Comparison of ENCODE assay signal across 23 cellular contexts in the genomic region with DNA sequence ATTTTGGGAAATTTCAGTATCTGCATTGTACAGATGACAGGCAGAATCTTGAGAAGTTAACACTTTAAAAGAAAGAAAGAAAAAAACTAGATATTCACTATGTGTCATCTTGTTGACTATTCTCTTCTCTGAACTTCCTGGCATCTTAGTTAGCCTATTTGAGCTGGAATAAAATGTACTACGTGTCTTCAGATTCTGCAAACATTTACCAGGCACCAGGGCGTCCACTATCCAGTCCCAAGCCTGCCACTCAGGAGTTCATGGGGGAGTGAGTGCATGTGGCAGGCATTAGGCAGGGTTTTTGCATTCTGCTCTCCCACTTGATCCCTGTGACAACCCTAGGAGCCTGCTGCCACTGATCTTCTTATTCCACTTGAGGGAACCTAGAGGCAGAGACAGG. TPM values are rescaled to one million over a fixed set of nuclear protein-coding genes. Genes with fewer than 3 reads are reported as not detected.
DNase-seq lines count a peak whose midpoint lies in the region; ATAC-seq and TF ChIP-seq lines count a peak whose summit lies in the region.
"Had no signal": no experiment of that assay in that cellular context is flagged by ENCODE, and none has a peak within 500 bp of the region (broad histone marks: within the 10 kb centered on the region; RNA-seq: fewer than 3 reads in every experiment).

No MANE protein-coding gene starts in this region.

- no peaks in the 10 kb centered on the region for H3K27me3 ChIP-seq in esophagus (ENCODE audit: control insufficient read depth in 1 of 2, insufficient read depth in 2 of 2, low read length in 2 of 2)
- no peaks in the 10 kb centered on the region for H3K27me3 ChIP-seq in right cardiac atrium (ENCODE audit: control insufficient read depth, insufficient read depth)
- no peaks in the 10 kb centered on the region for H3K27me3 ChIP-seq in osteoblast (ENCODE audit: insufficient read depth, low read length)
- H3K27me3 ChIP-seq in upper lobe of left lung = no peaks in the 10 kb centered on the region
- H3K27me3 ChIP-seq: adrenal gland, colonic mucosa, spleen had no signal

- intact Hi-C loops in right cardiac atrium (cut with DNase I) = no loop called here

- in situ Hi-C loops in GM13976 (cut with MboI; ENCODE audit: low sequenced_read_pairs, unreplicated experiment) = no loop called here

- ATAC-seq in right cardiac atrium (no peak), upper lobe of left lung (ENCODE audit: low FRiP score in 2 of 2) (no peak)
- ATAC-seq: HCT116 had no signal

- H3K4me2 ChIP-seq in osteoblast (ENCODE audit: insufficient read depth, low read length) = no peak overlapping the region

- H3K4me3 ChIP-seq in esophagus (ENCODE audit: low read depth in 1 of 2, low read length in 2 of 2) (no peak overlapping the region), right cardiac atrium (ENCODE audit: low read length) (no peak overlapping the region), osteoblast (ENCODE audit: insufficient read depth, low read length) (no peak overlapping the region), upper lobe of left lung (no peak overlapping the region)
- H3K4me3 ChIP-seq: adrenal gland, colonic mucosa, spleen had no signal

- 63 to 64% methylated on average over 2 of the region's 2 CpGs for WGBS in esophagus, 2 donors
- WGBS in right cardiac atrium = 45% methylated on average over 2 of the region's 2 CpGs
- 51 to 53% methylated on average over 2 of the region's 2 CpGs for WGBS in upper lobe of left lung, 2 donors

- TF ChIP-seq CTCF in osteoblast (IDR thresholded peaks at IDR 0.05; ENCODE audit: extremely low read depth, low read depth, low read length) (no peak), upper lobe of left lung (IDR thresholded peaks at IDR 0.05) (no peak), GM13976 (IDR thresholded peaks at IDR 0.05; ENCODE audit: borderline replicate concordance, control extremely low read depth, extremely low read depth, insufficient read depth, missing control alignments) (no peak)

- no peak for TF ChIP-seq POLR2A in upper lobe of left lung (IDR thresholded peaks at IDR 0.05)

- peaks cover 79% of the 10 kb centered on the region for H4K20me1 ChIP-seq in osteoblast (ENCODE audit: insufficient read depth, low read length)

- peaks cover 87% of the 10 kb centered on the region for H3K79me2 ChIP-seq in osteoblast (ENCODE audit: insufficient read depth, low read length)

- H3K36me3 ChIP-seq in esophagus (ENCODE audit: control insufficient read depth in 2 of 2, insufficient read depth in 2 of 2, low read length in 1 of 2) (peaks cover 0 to 2% of the 10 kb centered on the region in 2 donors), osteoblast (ENCODE audit: insufficient read depth, low read length) (peaks cover 81% of the 10 kb centered on the region), upper lobe of left lung (peaks cover 0 to 67% (median 1%) of the 10 kb centered on the region in 4 donors)
- H3K36me3 ChIP-seq: colonic mucosa had no signal

- TF ChIP-seq EP300 in upper lobe of left lung (IDR thresholded peaks at IDR 0.05) = no peak

- H3K4me1 ChIP-seq in esophagus (ENCODE audit: control insufficient read depth in 2 of 2, insufficient read depth in 2 of 2, low read length in 1 of 2) = peaks cover 9 to 10% of the 10 kb centered on the region in 2 donors
- peaks cover 54% of the 10 kb centered on the region for H3K4me1 ChIP-seq in right cardiac atrium (ENCODE audit: control insufficient read depth, insufficient read depth, low read length)
- H3K4me1 ChIP-seq in osteoblast (ENCODE audit: insufficient read depth, low read length) = peaks cover 8% of the 10 kb centered on the region
- peaks cover 83 to 89% (median 85%) of the 10 kb centered on the region in 4 donors for H3K4me1 ChIP-seq in upper lobe of left lung
- H3K4me1 ChIP-seq: colonic mucosa had no signal

- H2AFZ ChIP-seq in osteoblast (ENCODE audit: low read length) = no peak overlapping the region

- DNase-seq in right cardiac atrium = no peak
- DNase-seq in osteoblast (ENCODE audit: insufficient read length, low spot score, missing footprints) = no peak
- no peak for DNase-seq in upper lobe of left lung
- DNase-seq in NCI-H2029 treated with DMSO at 0.1 percent for 48 hours (lab: John Stamatoyannopoulos, UW) = no peak
- no peak for DNase-seq in GM13976 (ENCODE audit: low spot score)
- DNase-seq in NCI-H2171 (lab: John Stamatoyannopoulos, UW) = no peak
- DNase-seq: activated CD4-positive, alpha-beta T cell treated with anti-CD3 and anti-CD28 coated beads, Interleukin-2, amount 10 ng/mL, durations not matched to agents 24 days and 14 days; activated naive CD4-positive, alpha-beta T cell; activated T-cell treated with anti-CD3 and anti-CD28 coated beads, Interleukin-2, amount 50 U/mL, for 48 hours; adrenal gland; colonic mucosa; midbrain; NCI-H1092; NCI-H187 treated with DMSO at 0.1 percent for 48 hours; NCI-H345; NCI-H774; spleen; stimulated activated CD4-positive, alpha-beta T cell treated with anti-CD3 and anti-CD28 coated beads, Interleukin-4, amount 100 ng/mL, for 4 hours; stimulated activated naive CD4-positive, alpha-beta T cell had no signal

- H3K9me3 ChIP-seq in esophagus (ENCODE audit: control insufficient read depth in 2 of 2, insufficient read depth in 1 of 2, low read depth in 1 of 2, low read length in 1 of 2) = no peaks in the 10 kb centered on the region
- no peaks in the 10 kb centered on the region for H3K9me3 ChIP-seq in right cardiac atrium (ENCODE audit: control insufficient read depth, low read length)
- no peaks in the 10 kb centered on the region for H3K9me3 ChIP-seq in osteoblast (ENCODE audit: low read depth, low read length)
- H3K9me3 ChIP-seq in upper lobe of left lung = no peaks in the 10 kb centered on the region
- H3K9me3 ChIP-seq: adrenal gland, colonic mucosa, spleen had no signal

- H3K27ac ChIP-seq in esophagus (ENCODE audit: low read depth in 2 of 2, low read length in 1 of 2) (peak overlapping the region; percentile 0 to 73), right cardiac atrium (ENCODE audit: low read length) (peak overlapping the region; percentile 93), osteoblast (ENCODE audit: low read depth, low read length) (peak overlapping the region; percentile 19), upper lobe of left lung (peak overlapping the region; percentile 34 to 73 (median 61))
- H3K27ac ChIP-seq: colonic mucosa, VCaP had no signal

RNA-seq across cellular contexts. Expression of a gene that starts 25.0 kb away (rescaled TPM):
- polyA plus RNA-seq in esophagus (10 to 100 TPM in 1 of 2 donors, 1 to 10 TPM in 1; 8.9 to 24.7 TPM), right cardiac atrium (412 TPM)
- total RNA-seq in right cardiac atrium (100 to 1,000 TPM; 488 to 893 (median 598) TPM), osteoblast (1,020 and 1,293 TPM in 2 replicates), upper lobe of left lung (100 to 1,000 TPM; 196 to 659 (median 531) TPM)
- total RNA-seq: activated CD4-positive, alpha-beta T cell treated with anti-CD3 and anti-CD28 coated beads, Interleukin-2, amount 10 ng/mL, durations not matched to agents 24 days and 14 days; OCI-LY7 had no signal

Comparison
In these comparisons a context has a peak if more than half of its experiments do, and no peak if none do; other contexts are left out.
1. H3K27ac ChIP-seq: peak in every context shown above with its lines; median percentile 93 in right cardiac atrium; 61 in upper lobe of left lung; 36 in esophagus; 19 in osteoblast.